ENCODE assay signal across 10 cellular contexts in the genomic region with DNA sequence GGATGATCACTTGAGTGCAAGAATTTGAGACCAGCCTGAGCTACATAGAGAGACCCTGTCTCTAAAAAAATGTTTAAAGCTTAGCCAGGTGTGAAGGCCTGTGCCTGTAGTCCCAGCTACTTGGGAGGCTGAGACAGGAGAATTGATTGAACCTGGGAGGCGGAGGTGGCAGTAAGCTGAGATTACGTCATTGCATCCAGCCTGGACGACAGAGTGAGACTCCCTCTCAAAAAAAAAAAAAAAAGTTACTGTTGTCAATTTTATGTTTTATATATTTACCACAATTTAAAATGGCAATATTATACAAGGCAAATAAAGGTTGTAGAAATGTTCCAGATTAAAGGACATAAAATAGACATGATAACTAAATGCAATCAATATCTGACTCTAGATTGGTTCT. TPM values are rescaled to one million over a fixed set of nuclear protein-coding genes. Genes with fewer than 3 reads are reported as not detected.
"Had no signal": no experiment of that assay in that cellular context is flagged by ENCODE, and none has a peak within 500 bp of the region (broad histone marks: within the 10 kb centered on the region; RNA-seq: fewer than 3 reads in every experiment).

No MANE protein-coding gene starts in this region.

- H3K4me2 ChIP-seq: KMS-11 had no signal

- DNase-seq: IMR-90, KBM-7, KG1 had no signal

- H3K27ac ChIP-seq: HL-60, KMS-11 had no signal

- H3K9ac ChIP-seq: KMS-11 had no signal

- FAIRE-seq: HTR-8/SVneo, K562 had no signal

- ATAC-seq: K562 had no signal

- H3K4me3 ChIP-seq: K562 had no signal

RNA-seq across cellular contexts. Expression of a gene that starts 29.2 kb away (rescaled TPM):
- total RNA-seq: HT-29, HT1080, IMR-90, K562 had no signal
- polyA plus RNA-seq: IgD-negative memory B cell, IMR-90, K562 had no signal
